ENCODE assay signal across 9 cellular contexts in the genomic region with DNA sequence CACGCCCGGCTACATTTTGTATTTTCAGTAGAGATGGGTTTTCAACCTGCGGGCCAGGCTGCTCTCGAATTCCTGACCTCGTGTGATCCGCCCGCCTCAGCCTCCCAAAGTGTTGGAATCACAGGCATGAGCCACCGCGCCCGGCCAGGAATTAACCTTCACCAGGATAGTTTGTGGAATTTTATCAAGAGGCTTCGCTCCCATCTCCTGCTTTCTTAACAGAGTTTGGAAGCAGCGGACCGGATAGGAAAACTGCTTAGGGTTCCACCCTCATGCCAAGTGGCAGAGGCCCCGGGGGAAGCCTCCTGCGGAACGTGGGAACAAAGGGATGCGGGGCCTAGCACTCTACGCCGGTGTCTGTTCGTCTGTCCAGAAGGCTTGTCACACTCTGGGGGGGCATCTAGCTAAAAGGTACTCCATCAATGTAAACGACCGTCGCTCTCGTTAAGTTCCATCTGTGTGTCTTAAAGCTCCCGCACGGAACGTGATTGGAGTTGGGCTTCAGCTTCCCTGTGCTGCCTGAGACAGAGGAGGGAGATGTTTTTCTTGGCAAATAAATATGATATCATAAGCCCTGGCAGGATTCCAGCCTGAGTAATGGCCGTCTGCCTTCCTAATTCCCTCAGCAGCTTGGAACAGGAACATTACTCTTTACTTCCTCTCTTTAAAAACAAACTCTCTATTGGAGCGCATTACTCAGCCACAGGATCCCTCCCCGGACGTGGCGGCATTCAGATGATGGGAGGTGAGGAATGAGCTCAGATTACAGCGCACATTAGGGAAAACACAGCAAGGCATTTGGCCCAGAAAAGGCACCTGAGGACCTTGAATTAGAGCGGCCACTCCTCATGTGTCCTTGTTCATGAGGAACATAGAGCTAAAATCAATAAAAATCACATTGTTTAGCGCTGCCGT.
A peak's percentile ranks its signal among the peaks of the same experiment; 100 is the strongest.
DNase-seq lines count a peak whose midpoint lies in the region; ATAC-seq and TF ChIP-seq lines count a peak whose summit lies in the region.
"Had no signal": no experiment of that assay in that cellular context is flagged by ENCODE, and none has a peak within 500 bp of the region (broad histone marks: within the 10 kb centered on the region; RNA-seq: fewer than 3 reads in every experiment).

No MANE protein-coding gene starts in this region.

- no peak overlapping the region for H4K8ac ChIP-seq in trophoblast cell (ENCODE audit: low read depth, low read length)

- H3K4me3 ChIP-seq in fibroblast of mammary gland (ENCODE audit: control insufficient read depth, low read depth, low read length) (no peak overlapping the region), trophoblast cell (ENCODE audit: low read depth, low read length) (no peak overlapping the region)
- H3K4me3 ChIP-seq: BLaER1 had no signal

- no peak overlapping the region for H3K23ac ChIP-seq in trophoblast cell (ENCODE audit: low read length)

- no peak overlapping the region for H2BK12ac ChIP-seq in trophoblast cell (ENCODE audit: low read length)

- H3K14ac ChIP-seq in trophoblast cell (ENCODE audit: low read length), result no peak overlapping the region

- H3K79me2 ChIP-seq in trophoblast cell (ENCODE audit: control insufficient read depth, insufficient read depth, low read length, poor library complexity), result no peaks in the 10 kb centered on the region

- WGBS in trophoblast cell (ENCODE audit: extremely low coverage, insufficient coverage, insufficient read length), result no CpG with 5 or more reads among the region's 36 CpGs

- no peak overlapping the region for H4K12ac ChIP-seq in trophoblast cell (ENCODE audit: low read depth, low read length)

- no peak overlapping the region for H3K9ac ChIP-seq in trophoblast cell (ENCODE audit: low read length)
- H3K9ac ChIP-seq: BLaER1 had no signal

- no peaks in the 10 kb centered on the region for H3K27me3 ChIP-seq in trophoblast cell (ENCODE audit: insufficient read depth, low read length)
- H3K27me3 ChIP-seq: BLaER1 had no signal

- intact Hi-C loops in head of caudate nucleus (cut with DNase I), result no loop called here

- H2BK120ac ChIP-seq in trophoblast cell (ENCODE audit: insufficient read depth, low read length, poor library complexity), result no peak overlapping the region

- H3K79me1 ChIP-seq in trophoblast cell (ENCODE audit: low read length), result no peaks in the 10 kb centered on the region

- no peaks in the 10 kb centered on the region for H3K36me3 ChIP-seq in trophoblast cell (ENCODE audit: control insufficient read depth in 1 of 2, insufficient read depth in 2 of 2, low read length in 2 of 2)
- H3K36me3 ChIP-seq: BLaER1 had no signal

- no peak overlapping the region for H2BK5ac ChIP-seq in trophoblast cell (ENCODE audit: low read depth, low read length, poor library complexity)

- TF ChIP-seq CTCF in fibroblast of mammary gland (conservative IDR thresholded peaks at IDR 0.05; ENCODE audit: control insufficient read depth, insufficient read depth, low read depth, low read length), result no peak
- no peak for TF ChIP-seq CTCF in GM10248 (IDR thresholded peaks at IDR 0.05; ENCODE audit: control extremely low read depth, extremely low read depth, low read depth, missing control alignments)

- no peak for ATAC-seq in GM21528 (IDR thresholded peaks at IDR 0.05; ENCODE audit: low FRiP score, unreplicated experiment)

- DNase-seq in SIG-M5 treated with dmso at 0.1 percent for 504 hours (lab: John Stamatoyannopoulos, UW; ENCODE audit: unreplicated experiment), result peak; percentile 6
- no peak for DNase-seq in SIG-M5 (lab: John Stamatoyannopoulos, UW)
- peak; percentile 97 for DNase-seq in fibroblast of mammary gland (ENCODE audit: low read depth)
- peak in 1 of 2 donors; percentile 10 for DNase-seq in trophoblast cell
- no peak for DNase-seq in GM10248 (ENCODE audit: extremely low spot score)
- DNase-seq in head of caudate nucleus, result no peak

- H3K18ac ChIP-seq in trophoblast cell (ENCODE audit: low read length), result no peak overlapping the region

- peak overlapping the region; percentile 27 for H3K4me2 ChIP-seq in trophoblast cell (ENCODE audit: low read length)
- H3K4me2 ChIP-seq: BLaER1 had no signal

- H3K9me3 ChIP-seq in trophoblast cell (ENCODE audit: insufficient read depth, low read depth, low read length), result no peaks in the 10 kb centered on the region
- H3K9me3 ChIP-seq: BLaER1 had no signal

- no peak overlapping the region for H3K27ac ChIP-seq in trophoblast cell (ENCODE audit: low read depth, low read length)
- H3K27ac ChIP-seq: BLaER1 had no signal

- no peaks in the 10 kb centered on the region for H3K4me1 ChIP-seq in trophoblast cell (ENCODE audit: control insufficient read depth in 1 of 2, insufficient read depth in 2 of 2, low read length in 2 of 2)

- CTCF ChIA-PET in GM10248 (lab: Yijun Ruan, JAX), result no interaction called here

- no peak overlapping the region for H2AFZ ChIP-seq in trophoblast cell (ENCODE audit: insufficient read depth, low read length, poor library complexity)

- H3K4ac ChIP-seq in trophoblast cell (ENCODE audit: low read depth, low read length), result no peak overlapping the region

- no peak overlapping the region for H2AK5ac ChIP-seq in trophoblast cell (ENCODE audit: low read length)

- POLR2A ChIA-PET in GM10248 (lab: Yijun Ruan, JAX), result no interaction called here

- H4K91ac ChIP-seq in trophoblast cell (ENCODE audit: low read depth, low read length), result no peak overlapping the region

TF ChIP-seq in PFSK-1, 5 proteins besides CTCF, POLR2A, EP300 and RAD21:
- TF ChIP-seq TAF1 (IDR thresholded peaks at IDR 0.05; ENCODE audit: borderline replicate concordance, insufficient read depth, low read length) (peak; percentile 64; the same call in 1 of the 2 replicates), FOXP2 (optimal IDR thresholded peaks at IDR 0.05; ENCODE audit: borderline replicate concordance, extremely low read depth, extremely low read length, insufficient read depth) (peak; percentile 52), POLR2AphosphoS5 (IDR thresholded peaks at IDR 0.05; ENCODE audit: low read depth, low read length) (peak; percentile 55; the same call in 1 of the 2 replicates), SIN3A (IDR thresholded peaks at IDR 0.05; ENCODE audit: borderline replicate concordance, insufficient read depth, low read length) (no peak)
- TF ChIP-seq, protein P1, sequence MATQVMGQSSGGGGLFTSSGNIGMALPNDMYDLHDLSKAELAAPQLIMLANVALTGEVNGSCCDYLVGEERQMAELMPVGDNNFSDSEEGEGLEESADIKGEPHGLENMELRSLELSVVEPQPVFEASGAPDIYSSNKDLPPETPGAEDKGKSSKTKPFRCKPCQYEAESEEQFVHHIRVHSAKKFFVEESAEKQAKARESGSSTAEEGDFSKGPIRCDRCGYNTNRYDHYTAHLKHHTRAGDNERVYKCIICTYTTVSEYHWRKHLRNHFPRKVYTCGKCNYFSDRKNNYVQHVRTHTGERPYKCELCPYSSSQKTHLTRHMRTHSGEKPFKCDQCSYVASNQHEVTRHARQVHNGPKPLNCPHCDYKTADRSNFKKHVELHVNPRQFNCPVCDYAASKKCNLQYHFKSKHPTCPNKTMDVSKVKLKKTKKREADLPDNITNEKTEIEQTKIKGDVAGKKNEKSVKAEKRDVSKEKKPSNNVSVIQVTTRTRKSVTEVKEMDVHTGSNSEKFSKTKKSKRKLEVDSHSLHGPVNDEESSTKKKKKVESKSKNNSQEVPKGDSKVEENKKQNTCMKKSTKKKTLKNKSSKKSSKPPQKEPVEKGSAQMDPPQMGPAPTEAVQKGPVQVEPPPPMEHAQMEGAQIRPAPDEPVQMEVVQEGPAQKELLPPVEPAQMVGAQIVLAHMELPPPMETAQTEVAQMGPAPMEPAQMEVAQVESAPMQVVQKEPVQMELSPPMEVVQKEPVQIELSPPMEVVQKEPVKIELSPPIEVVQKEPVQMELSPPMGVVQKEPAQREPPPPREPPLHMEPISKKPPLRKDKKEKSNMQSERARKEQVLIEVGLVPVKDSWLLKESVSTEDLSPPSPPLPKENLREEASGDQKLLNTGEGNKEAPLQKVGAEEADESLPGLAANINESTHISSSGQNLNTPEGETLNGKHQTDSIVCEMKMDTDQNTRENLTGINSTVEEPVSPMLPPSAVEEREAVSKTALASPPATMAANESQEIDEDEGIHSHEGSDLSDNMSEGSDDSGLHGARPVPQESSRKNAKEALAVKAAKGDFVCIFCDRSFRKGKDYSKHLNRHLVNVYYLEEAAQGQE (IDR thresholded peaks at IDR 0.05; ENCODE audit: insufficient read depth in 1 of 2, low read depth in 2 of 2, low read length in 2 of 2), result no peak; a peak in 2 of 4 replicates

Comparison
In these comparisons a context has a peak if more than half of its experiments do, and no peak if none do; other contexts are left out.
1. DNase-seq: peak in SIG-M5 treated with dmso at 0.1 percent for 504 hours (single experiment) and fibroblast of mammary gland (single experiment); none in SIG-M5 (single experiment), GM10248 (single experiment) and head of caudate nucleus (0 of 42).